Comparison of ENCODE assay signal across 2 cellular contexts in genomic region chr5:179804599-179804947, GRCh38.
TF ChIP-seq lines count a peak whose summit lies in the region.

No MANE protein-coding gene starts in this region.

TF ChIP-seq in SK-N-SH, 30 proteins besides CTCF, POLR2A, EP300 and RAD21:
- TF ChIP-seq FOXJ3 (CRISPR knock-in tag; IDR thresholded peaks at IDR 0.05): no peak
- TF ChIP-seq SIN3A (IDR thresholded peaks at IDR 0.05; ENCODE audit: borderline replicate concordance, low read depth, low read length): no peak
- TF ChIP-seq GATA2 (CRISPR knock-in tag; IDR thresholded peaks at IDR 0.05): no peak
- no peak for TF ChIP-seq NRF1 (IDR thresholded peaks at IDR 0.05; ENCODE audit: low read depth, low read length)
- no peak for TF ChIP-seq TAF1 (IDR thresholded peaks at IDR 0.05; ENCODE audit: borderline replicate concordance, low read depth, low read length)
- no peak for TF ChIP-seq RXRA (IDR thresholded peaks at IDR 0.05; ENCODE audit: borderline replicate concordance, low read depth)

TF ChIP-seq in SK-N-SH treated with all-trans-retinoic acid at 6 μM for 48 hours, 23 proteins besides CTCF, POLR2A, EP300 and RAD21:
- no peak for TF ChIP-seq TSHZ2 (CRISPR knock-in tag; IDR thresholded peaks at IDR 0.05)
- TF ChIP-seq ZFP3 (CRISPR knock-in tag; IDR thresholded peaks at IDR 0.05): no peak
- no peak for TF ChIP-seq TCF4 (CRISPR knock-in tag; IDR thresholded peaks at IDR 0.05; ENCODE audit: borderline replicate concordance)
- TF ChIP-seq PATZ1 (CRISPR knock-in tag; IDR thresholded peaks at IDR 0.05; ENCODE audit: borderline replicate concordance): no peak
